ENCODE assay signal across 15 cellular contexts in genomic region chr3:191120447-191121304, GRCh38.
A peak's percentile ranks its signal among the peaks of the same experiment; 100 is the strongest.
DNase-seq lines count a peak whose midpoint lies in the region; ATAC-seq lines count a peak whose summit lies in the region.
"Had no signal": no experiment of that assay in that cellular context is flagged by ENCODE, and none has a peak within 500 bp of the region (broad histone marks: within the 10 kb centered on the region; RNA-seq: fewer than 3 reads in every experiment).

No MANE protein-coding gene starts in this region.

- no peaks in the 10 kb centered on the region for H3K27me3 ChIP-seq in BLaER1
- no peaks in the 10 kb centered on the region for H3K27me3 ChIP-seq in SJCRH30
- H3K27me3 ChIP-seq: colonic mucosa, right atrium auricular region, suprapubic skin had no signal

- H3K4me2 ChIP-seq in BLaER1, result 0 out of 2 replicates have a peak overlapping the region, but pooled peaks have one; percentile 9

- H3K9me3 ChIP-seq in BLaER1 (no peaks in the 10 kb centered on the region), SJCRH30 (replicated peaks) (no peaks in the 10 kb centered on the region)
- H3K9me3 ChIP-seq: colonic mucosa, right atrium auricular region, suprapubic skin had no signal

- H3K4me3 ChIP-seq in BLaER1 (no peak overlapping the region), SJCRH30 (no peak overlapping the region)
- H3K4me3 ChIP-seq: colonic mucosa, right atrium auricular region, suprapubic skin had no signal

- no peaks in the 10 kb centered on the region for H4K20me1 ChIP-seq in BLaER1

- DNase-seq in SJCRH30, result no peak
- DNase-seq: activated CD4-positive, alpha-beta T cell treated with anti-CD3 and anti-CD28 coated beads, Interleukin-2, amount 50 U/mL, for 48 hours; anterior cingulate cortex; CD4-positive, alpha-beta T cell; colonic mucosa; stimulated activated CD4-positive, alpha-beta T cell treated with anti-CD3 and anti-CD28 coated beads, Interleukin-1b, Interleukin-23, amount 100 ng/mL, for 48 hours had no signal

- H3K27ac ChIP-seq in BLaER1 (no peak overlapping the region), SJCRH30 (no peak overlapping the region)
- H3K27ac ChIP-seq: colonic mucosa, right atrium auricular region, suprapubic skin had no signal

- H3K4me1 ChIP-seq in BLaER1 (peaks cover 10% of the 10 kb centered on the region), SJCRH30 (no peaks in the 10 kb centered on the region)
- H3K4me1 ChIP-seq: colonic mucosa, right atrium auricular region, suprapubic skin had no signal

- ATAC-seq in GM19463 (IDR thresholded peaks at IDR 0.05; ENCODE audit: unreplicated experiment) (peak; percentile 56), HG02938 (IDR thresholded peaks at IDR 0.05; ENCODE audit: unreplicated experiment) (peak; percentile 67), HG03521 (IDR thresholded peaks at IDR 0.05; ENCODE audit: unreplicated experiment) (peak; percentile 60), HG02798 (IDR thresholded peaks at IDR 0.05; ENCODE audit: poor library complexity, unreplicated experiment) (no peak), GM18517 (IDR thresholded peaks at IDR 0.05; ENCODE audit: unreplicated experiment) (no peak), GM21526 (IDR thresholded peaks at IDR 0.05; ENCODE audit: low FRiP score, unreplicated experiment) (no peak)

- H3K36me3 ChIP-seq in BLaER1 (no peaks in the 10 kb centered on the region), SJCRH30 (no peaks in the 10 kb centered on the region)
- H3K36me3 ChIP-seq: colonic mucosa, right atrium auricular region, suprapubic skin had no signal

- H3K9ac ChIP-seq in BLaER1, result no peak overlapping the region

Comparison
In these comparisons a context has a peak if more than half of its experiments do, and no peak if none do; other contexts are left out.
1. ATAC-seq: peak in GM19463 (single experiment), HG02938 (single experiment) and HG03521 (single experiment); none in HG02798 (single experiment), GM18517 (single experiment) and GM21526 (single experiment).